ENCODE assay signal across 11 cellular contexts in genomic region chr10:29617880-29618340, GRCh38. TPM values are rescaled to one million over a fixed set of nuclear protein-coding genes. Genes with fewer than 3 reads are reported as not detected.
A peak's percentile ranks its signal among the peaks of the same experiment; 100 is the strongest.
DNase-seq lines count a peak whose midpoint lies in the region; ATAC-seq, FAIRE-seq and TF ChIP-seq lines count a peak whose summit lies in the region.
"Had no signal": no experiment of that assay in that cellular context is flagged by ENCODE, and none has a peak within 500 bp of the region (broad histone marks: within the 10 kb centered on the region; RNA-seq: fewer than 3 reads in every experiment).

No MANE protein-coding gene starts in this region.

- no peaks in the 10 kb centered on the region for H3K9me2 ChIP-seq in SK-N-SH

- DNase-seq in SK-N-SH: peak; percentile 39
- DNase-seq in cardiac muscle cell (ENCODE audit: low read depth in 1 of 2, low spot score in 1 of 2): peak in 1 of 2 donors; percentile 35
- no peak for DNase-seq in pancreas
- no peak for DNase-seq in hippocampal formation (lab: John Stamatoyannopoulos, UW)
- DNase-seq in HUDEP-2 (lab: John Stamatoyannopoulos, UW; ENCODE audit: unreplicated experiment in 76 of 76): no peak
- DNase-seq: activated CD4-positive, alpha-beta T cell treated with anti-CD3 and anti-CD28 coated beads, Interleukin-2, amount 10 ng/mL, durations not matched to agents 24 days and 14 days; EL; MV-4-11 had no signal

- H4K20me1 ChIP-seq in BLaER1 (peaks cover 10% of the 10 kb centered on the region; the same call in 1 of the 2 replicates), SK-N-SH (ENCODE audit: insufficient read depth) (peaks cover 90% of the 10 kb centered on the region)

- H3K9ac ChIP-seq in BLaER1: 0 out of 2 replicates have a peak overlapping the region, but pooled peaks have one; percentile 0
- H3K9ac ChIP-seq in SK-N-SH: no peak overlapping the region

- H3K4me3 ChIP-seq in BLaER1 (no peak overlapping the region), SK-N-SH (ENCODE audit: low read depth in 2 of 2, low read length in 1 of 2) (no peak overlapping the region), cardiac muscle cell (no peak overlapping the region), pancreas (no peak overlapping the region)

- intact Hi-C loops in pancreas (cut with DNase I): no loop called here

- TF ChIP-seq CTCF in SK-N-SH (IDR thresholded peaks at IDR 0.05) (no peak), cardiac muscle cell (IDR thresholded peaks at IDR 0.05; ENCODE audit: low read depth, low read length) (no peak), pancreas (IDR thresholded peaks at IDR 0.05) (no peak)

- peaks cover 52% of the 10 kb centered on the region for H3K4me1 ChIP-seq in BLaER1
- H3K4me1 ChIP-seq in SK-N-SH (ENCODE audit: control insufficient read depth in 1 of 2, insufficient read depth in 2 of 2, low read depth in 1 of 2, low read length in 1 of 2): peaks cover 17 to 36% of the 10 kb centered on the region in 2 experiments
- peaks cover 45% of the 10 kb centered on the region for H3K4me1 ChIP-seq in cardiac muscle cell (ENCODE audit: low read depth)
- peaks cover 0 to 11% (median 0%) of the 10 kb centered on the region in 3 donors for H3K4me1 ChIP-seq in pancreas

- H2AFZ ChIP-seq in SK-N-SH (ENCODE audit: low read depth): no peak overlapping the region

- H3F3A ChIP-seq in SK-N-SH (replicated peaks; ENCODE audit: insufficient read depth): peaks cover 7% of the 10 kb centered on the region

- peaks cover 81% of the 10 kb centered on the region for H3K79me2 ChIP-seq in SK-N-SH (ENCODE audit: insufficient read depth)

- TF ChIP-seq RAD21 in SK-N-SH (IDR thresholded peaks at IDR 0.05; ENCODE audit: low read length): no peak

- no peak for TF ChIP-seq EP300 in SK-N-SH (IDR thresholded peaks at IDR 0.05; ENCODE audit: borderline replicate concordance in 1 of 2, low read depth in 1 of 2, low read length in 1 of 2)

- H3K36me3 ChIP-seq in BLaER1 (no peaks in the 10 kb centered on the region), SK-N-SH (replicated peaks in 1 of 2; ENCODE audit: control insufficient read depth in 1 of 2, insufficient read depth in 2 of 2, low read length in 1 of 2) (peaks cover 0 to 5% of the 10 kb centered on the region in 2 experiments), cardiac muscle cell (no peaks in the 10 kb centered on the region), pancreas (no peaks in the 10 kb centered on the region)

- ATAC-seq in pancreas (peak in 1 of 4 donors; percentile 14), GM19023 (IDR thresholded peaks at IDR 0.05; ENCODE audit: unreplicated experiment) (no peak), GM19035 (IDR thresholded peaks at IDR 0.05; ENCODE audit: unreplicated experiment) (no peak)

- CTCF ChIA-PET in SK-N-SH (lab: Yijun Ruan, JAX): interaction anchor here (0.8 to 2.7 kb wide), 3 partner anchors 11 to 25 kb away, joined by 3 to 11 read pairs (median 4); no protein-coding TSS in a partner anchor

- FAIRE-seq in pancreas (lab: Jason Lieb, UNC): no peak

- POLR2A ChIA-PET in SK-N-SH (lab: Yijun Ruan, JAX): no interaction called here

- 83% methylated on average over 8 of the region's 8 CpGs for WGBS in SK-N-SH (ENCODE audit: low lambda C conversion rate)
- WGBS in pancreas, 2 donors: 74% methylated on average over 8 of the region's 8 CpGs

- no peaks in the 10 kb centered on the region for H3K27me3 ChIP-seq in BLaER1
- H3K27me3 ChIP-seq in SK-N-SH (ENCODE audit: insufficient read depth): no peaks in the 10 kb centered on the region
- H3K27me3 ChIP-seq in cardiac muscle cell: no peaks in the 10 kb centered on the region
- no peaks in the 10 kb centered on the region for H3K27me3 ChIP-seq in pancreas

- H3K4me2 ChIP-seq in BLaER1: peak overlapping the region; percentile 78
- H3K4me2 ChIP-seq in SK-N-SH: no peak overlapping the region

- H3K27ac ChIP-seq in BLaER1 (no peak overlapping the region), SK-N-SH (ENCODE audit: low read depth in 2 of 2, low read length in 1 of 2) (peak overlapping the region; percentile 58 to 67; a peak in 2 of 4 replicates), cardiac muscle cell (peak overlapping the region; percentile 77), pancreas (peak overlapping the region in 3 of 4 donors; percentile 2 to 77 (median 68))

- H3K9me3 ChIP-seq in BLaER1 (peaks cover 11% of the 10 kb centered on the region), SK-N-SH (no peaks in the 10 kb centered on the region), cardiac muscle cell (ENCODE audit: low read depth) (no peaks in the 10 kb centered on the region), pancreas (no peaks in the 10 kb centered on the region)

TF ChIP-seq in SK-N-SH, 30 proteins besides CTCF, POLR2A, EP300 and RAD21:
- TF ChIP-seq MXI1 (IDR thresholded peaks at IDR 0.05; ENCODE audit: low read depth, low read length) (no peak), TEAD4 (IDR thresholded peaks at IDR 0.05; ENCODE audit: borderline replicate concordance, insufficient read depth) (no peak), ZBTB33 (IDR thresholded peaks at IDR 0.05; ENCODE audit: borderline replicate concordance, low read depth) (no peak), GATA2 (CRISPR knock-in tag; IDR thresholded peaks at IDR 0.05) (peak; percentile 17; the same call in 1 of the 2 replicates), RCOR1 (IDR thresholded peaks at IDR 0.05; ENCODE audit: low read length) (no peak), USF2 (IDR thresholded peaks at IDR 0.05; ENCODE audit: borderline replicate concordance, low read depth, low read length) (no peak), MEF2A (IDR thresholded peaks at IDR 0.05; ENCODE audit: borderline replicate concordance, low read depth) (no peak)

RNA-seq across cellular contexts. Expression of gene SVIL, which starts 16.9 kb away (rescaled TPM):
- 47.5 and 48.7 TPM in 2 replicates for polyA plus RNA-seq in SK-N-SH (2012; rRNA removed)
- 30.8 and 31.9 TPM in 2 replicates for polyA plus RNA-seq in SK-N-SH (2012; cell fraction: cytosol; rRNA removed)
- polyA plus RNA-seq in SK-N-SH (2012; cell fraction: nucleus; rRNA removed): 94.2 and 132 TPM in 2 replicates
- 244 and 412 TPM in 2 replicates for total RNA-seq in cardiac muscle cell
- polyA plus RNA-seq in cardiac muscle cell: 252 and 258 TPM in 2 replicates
- total RNA-seq in pancreas: 10 to 100 TPM; 19.7 to 53.8 (median 24.8) TPM
- 1 to 10 TPM; 8.6 to 9.5 TPM for polyA plus RNA-seq in pancreas
